Comparison of ENCODE assay signal across 8 cellular contexts in genomic region chr12:2752676-2753371, GRCh38. TPM values are rescaled to one million over a fixed set of nuclear protein-coding genes. Genes with fewer than 3 reads are reported as not detected.
DNase-seq lines count a peak whose midpoint lies in the region; ATAC-seq and TF ChIP-seq lines count a peak whose summit lies in the region.

No MANE protein-coding gene starts in this region.

- H4K20me1 ChIP-seq in PC-9 (ENCODE audit: insufficient read depth) (no peaks in the 10 kb centered on the region), fibroblast of lung (ENCODE audit: control insufficient read depth, extremely low read depth, insufficient read depth, low read length) (no peaks in the 10 kb centered on the region)

- H3K36me3 Mint-ChIP-seq in natural killer cell treated with Interleukin-12 subunit alpha and Interleukin-12 subunit beta and Interleukin-15 and Interleukin-18, amount 100 ng/mL, for 72 hours: no peaks in the 10 kb centered on the region
- peaks cover 22% of the 10 kb centered on the region for H3K36me3 Mint-ChIP-seq in stimulated activated memory B cell treated with anti-CD40 and anti-IgM and Interleukin-4, amounts not matched to agents 10 μg/mL and 1 μg/mL and 100 μg/mL, for 72 hours

- H3K4me3 Mint-ChIP-seq in natural killer cell treated with Interleukin-12 subunit alpha and Interleukin-12 subunit beta and Interleukin-15 and Interleukin-18, amount 100 ng/mL, for 72 hours: no peak overlapping the region
- H3K4me3 Mint-ChIP-seq in stimulated activated memory B cell treated with anti-CD40 and anti-IgM and Interleukin-4, amounts not matched to agents 10 μg/mL and 1 μg/mL and 100 μg/mL, for 72 hours: no peak overlapping the region

- H3K4me1 ChIP-seq in PC-9 (replicated peaks; ENCODE audit: insufficient read depth) (no peaks in the 10 kb centered on the region), fibroblast of lung (ENCODE audit: control insufficient read depth, extremely low read depth, insufficient read depth, low read length) (no peaks in the 10 kb centered on the region)

- H3K27ac ChIP-seq in PC-9 (no peak overlapping the region), fibroblast of lung (ENCODE audit: insufficient read depth, low read length) (no peak overlapping the region)

- no peaks in the 10 kb centered on the region for H3K79me2 ChIP-seq in PC-9 (ENCODE audit: low read depth)
- no peaks in the 10 kb centered on the region for H3K79me2 ChIP-seq in fibroblast of lung (ENCODE audit: control insufficient read depth, insufficient read depth, low read length)

- H3K4me2 ChIP-seq in PC-9: no peak overlapping the region
- no peak overlapping the region for H3K4me2 ChIP-seq in fibroblast of lung (ENCODE audit: extremely low read depth, insufficient read depth, low read length)

- no peak overlapping the region for H3K27ac Mint-ChIP-seq in natural killer cell treated with Interleukin-12 subunit alpha and Interleukin-12 subunit beta and Interleukin-15 and Interleukin-18, amount 100 ng/mL, for 72 hours
- H3K27ac Mint-ChIP-seq in stimulated activated memory B cell treated with anti-CD40 and anti-IgM and Interleukin-4, amounts not matched to agents 10 μg/mL and 1 μg/mL and 100 μg/mL, for 72 hours: no peak overlapping the region

- H2AFZ ChIP-seq in PC-9 (no peak overlapping the region), fibroblast of lung (ENCODE audit: low read length) (no peak overlapping the region)

- no peaks in the 10 kb centered on the region for H3K9me3 Mint-ChIP-seq in natural killer cell treated with Interleukin-12 subunit alpha and Interleukin-12 subunit beta and Interleukin-15 and Interleukin-18, amount 100 ng/mL, for 72 hours
- peaks cover 9% of the 10 kb centered on the region for H3K9me3 Mint-ChIP-seq in stimulated activated memory B cell treated with anti-CD40 and anti-IgM and Interleukin-4, amounts not matched to agents 10 μg/mL and 1 μg/mL and 100 μg/mL, for 72 hours

- BruUV-seq in PC-9 (replicated peaks; lab: Mats Ljungman, UMichigan): no TSS peak

- DNase-seq in PC-9 (peak; percentile 57 to 71), fibroblast of lung (ENCODE audit: low read depth in 2 of 2) (peak; percentile 57 to 60), NCI-H2029 (lab: John Stamatoyannopoulos, UW) (no peak)
- DNase-seq in activated T-cell treated with anti-CD3 and anti-CD28 coated beads, Interleukin-2, amount 50 U/mL, for 48 hours: peak; percentile 78 to 85
- peak; percentile 66 for DNase-seq in natural killer cell treated with Interleukin-12 subunit alpha and Interleukin-12 subunit beta and Interleukin-15 and Interleukin-18, amount 100 ng/mL, for 72 hours (ENCODE audit: low spot score)

- peak; percentile 57 for ATAC-seq in GM21619 (IDR thresholded peaks at IDR 0.05; ENCODE audit: unreplicated experiment)
- ATAC-seq in natural killer cell treated with Interleukin-12 subunit alpha and Interleukin-12 subunit beta and Interleukin-15 and Interleukin-18, amount 100 ng/mL, for 72 hours: peak; percentile 90 to 92
- ATAC-seq in stimulated activated memory B cell treated with anti-CD40 and anti-IgM and Interleukin-4, amounts not matched to agents 10 μg/mL and 1 μg/mL and 100 μg/mL, for 72 hours: peak; percentile 56
- ATAC-seq in GM19455 (IDR thresholded peaks at IDR 0.05; ENCODE audit: unreplicated experiment): no peak

- H3K4me1 Mint-ChIP-seq in natural killer cell treated with Interleukin-12 subunit alpha and Interleukin-12 subunit beta and Interleukin-15 and Interleukin-18, amount 100 ng/mL, for 72 hours (ENCODE audit: low read depth in 2 of 2): peaks cover 6 to 9% of the 10 kb centered on the region in 2 donors
- no peaks in the 10 kb centered on the region for H3K4me1 Mint-ChIP-seq in stimulated activated memory B cell treated with anti-CD40 and anti-IgM and Interleukin-4, amounts not matched to agents 10 μg/mL and 1 μg/mL and 100 μg/mL, for 72 hours

- H3F3A ChIP-seq in PC-9 (ENCODE audit: insufficient read depth, low read depth): no peaks in the 10 kb centered on the region

- TF ChIP-seq CTCF in PC-9 (conservative IDR thresholded peaks at IDR 0.05): no peak
- peak in 1 of 2 donors; percentile 10 for TF ChIP-seq CTCF in fibroblast of lung (conservative IDR thresholded peaks at IDR 0.05 in 1 of 2, IDR thresholded peaks at IDR 0.05 in 1 of 2; ENCODE audit: low read depth in 1 of 2, low read length in 2 of 2)

- no peaks in the 10 kb centered on the region for H3K36me3 ChIP-seq in PC-9 (ENCODE audit: low read depth)
- no peaks in the 10 kb centered on the region for H3K36me3 ChIP-seq in fibroblast of lung (ENCODE audit: control insufficient read depth, insufficient read depth, low read length)

- POLR2A ChIA-PET in PC-9 (lab: Charles Lee; ENCODE audit: unreplicated experiment): interaction anchor here (0.6 kb wide), 1 partner anchor 191 kb away, joined by 3 read pairs; no protein-coding TSS in a partner anchor

- H3K9ac ChIP-seq in fibroblast of lung (ENCODE audit: insufficient read depth, low read length): no peak overlapping the region

- intact Hi-C loops in PC-9 (cut with micrococcal nuclease; ENCODE audit: unreplicated experiment): no loop called here

- CTCF ChIA-PET in PC-9 (lab: Charles Lee): no interaction called here

- H3K27me3 ChIP-seq in PC-9 (ENCODE audit: insufficient read depth, low read depth) (peaks cover 92% of the 10 kb centered on the region), fibroblast of lung (ENCODE audit: control insufficient read depth, insufficient read depth, low read length) (no peaks in the 10 kb centered on the region)

- H3K9me3 ChIP-seq in PC-9 (ENCODE audit: insufficient read depth, low read depth) (no peaks in the 10 kb centered on the region), fibroblast of lung (ENCODE audit: control insufficient read depth, insufficient read depth, low read depth, low read length) (no peaks in the 10 kb centered on the region)

- peaks cover 40 to 48% of the 10 kb centered on the region in 2 donors for H3K27me3 Mint-ChIP-seq in natural killer cell treated with Interleukin-12 subunit alpha and Interleukin-12 subunit beta and Interleukin-15 and Interleukin-18, amount 100 ng/mL, for 72 hours
- H3K27me3 Mint-ChIP-seq in stimulated activated memory B cell treated with anti-CD40 and anti-IgM and Interleukin-4, amounts not matched to agents 10 μg/mL and 1 μg/mL and 100 μg/mL, for 72 hours: peaks cover 64% of the 10 kb centered on the region

- H3K9me2 ChIP-seq in PC-9 (ENCODE audit: insufficient read depth): no peaks in the 10 kb centered on the region

- no peak overlapping the region for H3K4me3 ChIP-seq in PC-9
- no peak overlapping the region for H3K4me3 ChIP-seq in fibroblast of lung (replicated peaks in 1 of 4; ENCODE audit: control extremely low read depth in 1 of 4, insufficient read depth in 1 of 4, low read depth in 3 of 4, low read length in 4 of 4)

RNA-seq across cellular contexts. Expression of gene FKBP4, which starts 41.9 kb away (rescaled TPM):
- total RNA-seq in PC-9 (2021) (189 and 226 TPM in 2 replicates), fibroblast of lung (41.3 and 42.6 TPM in 2 replicates)
- 23.0 and 32.7 TPM in 2 replicates for polyA plus RNA-seq in fibroblast of lung
- 27.0 and 37.9 TPM in 2 replicates for polyA plus RNA-seq in fibroblast of lung (2012)
- polyA minus RNA-seq in fibroblast of lung (ENCODE audit: low replicate concordance): 21.9 and 27.5 TPM in 2 replicates
- 100 to 1,000 TPM in 1 of 2 donors, 10 to 100 TPM in 1; 92.1 to 181 TPM for total RNA-seq in natural killer cell treated with Interleukin-12 subunit alpha and Interleukin-12 subunit beta and Interleukin-15 and Interleukin-18, amount 100 ng/mL, for 72 hours

RNA-seq across cellular contexts. Expression of gene ITFG2, which starts 59.6 kb away (rescaled TPM):
- 33.3 and 41.3 TPM in 2 replicates for total RNA-seq in PC-9 (2021)
- 11.0 and 13.5 TPM in 2 replicates for total RNA-seq in fibroblast of lung
- 17.5 and 18.2 TPM in 2 replicates for polyA plus RNA-seq in fibroblast of lung
- polyA plus RNA-seq in fibroblast of lung (2012): 19.0 and 28.7 TPM in 2 replicates
- polyA minus RNA-seq in fibroblast of lung (ENCODE audit: low replicate concordance): 44.3 and 47.0 TPM in 2 replicates
- total RNA-seq in natural killer cell treated with Interleukin-12 subunit alpha and Interleukin-12 subunit beta and Interleukin-15 and Interleukin-18, amount 100 ng/mL, for 72 hours: 10 to 100 TPM; 28.2 to 65.1 TPM
